ENCODE assay signal across 13 cellular contexts in the genomic region with DNA sequence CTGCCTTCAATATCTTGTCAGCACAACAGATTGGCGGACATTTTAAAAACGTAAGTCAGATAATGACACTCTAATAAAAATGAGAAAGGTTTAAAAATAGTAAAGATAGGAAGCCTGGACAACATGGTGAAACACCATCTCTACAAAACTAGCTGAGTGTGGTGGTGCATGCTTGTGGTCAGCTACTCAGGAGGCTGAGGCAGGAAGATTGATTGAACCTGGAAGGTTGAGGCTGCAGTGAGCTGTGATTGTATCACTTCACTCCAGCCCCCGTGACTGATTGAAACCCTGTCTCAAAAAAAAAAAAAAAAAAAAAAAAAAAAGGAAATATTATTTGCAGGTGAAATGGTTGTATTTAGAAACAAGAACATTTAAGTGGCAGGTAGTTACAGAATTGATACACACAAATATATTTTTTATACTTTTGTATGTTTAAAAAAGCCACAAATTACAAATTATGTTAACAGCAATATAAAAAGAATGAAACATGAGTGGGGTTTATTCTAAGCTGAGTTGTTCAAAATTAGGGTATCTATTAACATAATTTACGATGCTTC.
DNase-seq lines count a peak whose midpoint lies in the region; ATAC-seq, FAIRE-seq and TF ChIP-seq lines count a peak whose summit lies in the region.
"Had no signal": no experiment of that assay in that cellular context is flagged by ENCODE, and none has a peak within 500 bp of the region (broad histone marks: within the 10 kb centered on the region; RNA-seq: fewer than 3 reads in every experiment).

No MANE protein-coding gene starts in this region.

- H3K4me3 ChIP-seq in bronchial epithelial cell (ENCODE audit: low read depth, low read length) = no peak overlapping the region

- no peaks in the 10 kb centered on the region for H3K36me3 ChIP-seq in bronchial epithelial cell (ENCODE audit: control insufficient read depth, insufficient read depth, low read length)

- no peak for ATAC-seq in HG02884 (IDR thresholded peaks at IDR 0.05; ENCODE audit: unreplicated experiment)
- no peak for ATAC-seq in GM21825 (IDR thresholded peaks at IDR 0.05; ENCODE audit: unreplicated experiment)
- ATAC-seq in natural killer cell = no peak

- H3K36me3 Mint-ChIP-seq in nephron progenitor cell (ENCODE audit: low read depth) (peaks cover 5% of the 10 kb centered on the region), natural killer cell (no peaks in the 10 kb centered on the region)

- H3K27me3 Mint-ChIP-seq in nephron progenitor cell (ENCODE audit: low read depth, poor library complexity) = no peaks in the 10 kb centered on the region
- H3K27me3 Mint-ChIP-seq in natural killer cell (ENCODE audit: low read depth in 2 of 2) = no peaks in the 10 kb centered on the region
- H3K27me3 Mint-ChIP-seq: IgD-negative memory B cell had no signal

- intact Hi-C loops in natural killer cell (cut with micrococcal nuclease) = no loop called here

- no peak overlapping the region for H3K4me3 Mint-ChIP-seq in nephron progenitor cell
- no peak overlapping the region for H3K4me3 Mint-ChIP-seq in natural killer cell
- H3K4me3 Mint-ChIP-seq: brain, IgD-negative memory B cell had no signal

- no peaks in the 10 kb centered on the region for H3K27me3 ChIP-seq in bronchial epithelial cell (ENCODE audit: control insufficient read depth, insufficient read depth, low read length)

- FAIRE-seq in bronchial epithelial cell (lab: Jason Lieb, UNC) = no peak
- FAIRE-seq: GM18507, small intestine had no signal

- no peaks in the 10 kb centered on the region for H3K9me3 Mint-ChIP-seq in nephron progenitor cell
- H3K9me3 Mint-ChIP-seq in natural killer cell = no peaks in the 10 kb centered on the region
- H3K9me3 Mint-ChIP-seq: IgD-negative memory B cell had no signal

- DNase-seq in H4 (ENCODE audit: low spot score) (peak; percentile 27), NCI-H2081 treated with DMSO at 0.1 percent for 48 hours (lab: John Stamatoyannopoulos, UW) (peak; percentile 38), bronchial epithelial cell (ENCODE audit: low read depth) (peak; percentile 54), nephron progenitor cell (peak; percentile 11), natural killer cell (no peak), LoVo (ENCODE audit: low spot score) (no peak)
- DNase-seq: NCI-H526, small intestine had no signal

- H3K27ac Mint-ChIP-seq in nephron progenitor cell (peak overlapping the region; percentile 76), natural killer cell (no peak overlapping the region)

- no peak for TF ChIP-seq CTCF in bronchial epithelial cell (IDR thresholded peaks at IDR 0.05; ENCODE audit: insufficient read depth, low read length, severe bottlenecking)
- TF ChIP-seq CTCF in nephron progenitor cell (IDR thresholded peaks at IDR 0.05) = no peak
- TF ChIP-seq CTCF in natural killer cell (IDR thresholded peaks at IDR 0.05) = no peak

- H3K4me1 Mint-ChIP-seq in nephron progenitor cell (peaks cover 29% of the 10 kb centered on the region), natural killer cell (peaks cover 0 to 5% of the 10 kb centered on the region in 2 donors)

Comparison
In these comparisons a context has a peak if more than half of its experiments do, and no peak if none do; other contexts are left out.
1. DNase-seq: peak in H4 (single experiment), NCI-H2081 treated with DMSO at 0.1 percent for 48 hours (single experiment), bronchial epithelial cell (single experiment) and nephron progenitor cell (single experiment); none in natural killer cell (single experiment) and LoVo (single experiment).